16 cellular contexts compared by ENCODE assay signal in genomic region chrX:107574711-107575110, GRCh38. TPM values are rescaled to one million over a fixed set of nuclear protein-coding genes. Genes with fewer than 3 reads are reported as not detected.
DNase-seq lines count a peak whose midpoint lies in the region; ATAC-seq, FAIRE-seq and TF ChIP-seq lines count a peak whose summit lies in the region.
"Had no signal": no experiment of that assay in that cellular context is flagged by ENCODE, and none has a peak within 500 bp of the region (broad histone marks: within the 10 kb centered on the region; RNA-seq: fewer than 3 reads in every experiment).

No MANE protein-coding gene starts in this region.

- no peak overlapping the region for H4K12ac ChIP-seq in trophoblast cell (ENCODE audit: low read depth, low read length)

- H3K27me3 ChIP-seq in Panc1 (ENCODE audit: control insufficient read depth, insufficient read depth, low read length) (no peaks in the 10 kb centered on the region), endothelial cell of umbilical vein (ENCODE audit: control insufficient read depth in 2 of 2, insufficient read depth in 2 of 2, low read length in 2 of 2) (no peaks in the 10 kb centered on the region), trophoblast cell (ENCODE audit: insufficient read depth, low read length) (no peaks in the 10 kb centered on the region)
- H3K27me3 ChIP-seq: gastrocnemius medialis had no signal

- H3K36me3 ChIP-seq in Panc1 (ENCODE audit: control insufficient read depth, insufficient read depth, low read length) (no peaks in the 10 kb centered on the region), endothelial cell of umbilical vein (ENCODE audit: control insufficient read depth in 2 of 2, extremely low read depth in 1 of 2, insufficient read depth in 2 of 2, low read length in 2 of 2) (no peaks in the 10 kb centered on the region), trophoblast cell (ENCODE audit: control insufficient read depth in 1 of 2, insufficient read depth in 2 of 2, low read length in 2 of 2) (no peaks in the 10 kb centered on the region)
- H3K36me3 ChIP-seq: gastrocnemius medialis, thyroid gland had no signal

- no peak overlapping the region for H2AK5ac ChIP-seq in trophoblast cell (ENCODE audit: low read length)

- H3K79me1 ChIP-seq in trophoblast cell (ENCODE audit: low read length): peaks cover 4% of the 10 kb centered on the region

- H2AFZ ChIP-seq in endothelial cell of umbilical vein (ENCODE audit: low read depth, low read length) (peak overlapping the region; percentile 41), trophoblast cell (ENCODE audit: insufficient read depth, low read length, poor library complexity) (no peak overlapping the region)

- no peaks in the 10 kb centered on the region for H3K79me2 ChIP-seq in endothelial cell of umbilical vein (ENCODE audit: control insufficient read depth, insufficient read depth, low read length)
- no peaks in the 10 kb centered on the region for H3K79me2 ChIP-seq in trophoblast cell (ENCODE audit: control insufficient read depth, insufficient read depth, low read length, poor library complexity)

- in situ Hi-C loops in Panc1 (cut with HindIII; ENCODE audit: low pct_unique_long_range_greater_than_20kb, low sequenced_read_pairs): no loop called here

- TF ChIP-seq CTCF in Panc1 (IDR thresholded peaks at IDR 0.05): no peak
- TF ChIP-seq CTCF in endothelial cell of umbilical vein (IDR thresholded peaks at IDR 0.05; ENCODE audit: extremely low read depth in 1 of 2, insufficient read depth in 1 of 2, low read depth in 1 of 2, low read length in 2 of 2): no peak

- no peak overlapping the region for H3K4me2 ChIP-seq in endothelial cell of umbilical vein (ENCODE audit: insufficient read depth, low read length)
- H3K4me2 ChIP-seq in trophoblast cell (ENCODE audit: low read length): no peak overlapping the region

- peaks cover 8% of the 10 kb centered on the region for H3K4me1 ChIP-seq in Panc1 (ENCODE audit: control insufficient read depth, insufficient read depth, low read length)
- no peaks in the 10 kb centered on the region for H3K4me1 ChIP-seq in endothelial cell of umbilical vein (ENCODE audit: control insufficient read depth, extremely low read depth, insufficient read depth, low read length)
- peaks cover 2 to 13% of the 10 kb centered on the region in 2 experiments for H3K4me1 ChIP-seq in trophoblast cell (ENCODE audit: control insufficient read depth in 1 of 2, insufficient read depth in 2 of 2, low read length in 2 of 2)
- H3K4me1 ChIP-seq: gastrocnemius medialis, thyroid gland had no signal

- intact Hi-C loops in Panc1 (cut with micrococcal nuclease; ENCODE audit: unreplicated experiment) (no loop called here), endothelial cell of umbilical vein (cut with micrococcal nuclease) (no loop called here)

- no peak overlapping the region for H3K4me3 ChIP-seq in Panc1 (ENCODE audit: low read depth in 2 of 2, low read length in 2 of 2)
- H3K4me3 ChIP-seq in endothelial cell of umbilical vein (replicated peaks in 1 of 3; ENCODE audit: insufficient read depth in 1 of 3, low read depth in 1 of 3, low read length in 3 of 3): no peak overlapping the region
- H3K4me3 ChIP-seq in trophoblast cell (ENCODE audit: low read depth, low read length): no peak overlapping the region
- H3K4me3 ChIP-seq: gastrocnemius medialis, thyroid gland had no signal

- peak; percentile 37; the same call in 1 of the 2 replicates for ATAC-seq in Panc1
- ATAC-seq: activated T-cell treated with anti-CD3 and anti-CD28 coated beads, Interleukin-2, amount 50 U/mL, for 4 hours; effector memory CD8-positive, alpha-beta T cell; gastrocnemius medialis; naive thymus-derived CD4-positive, alpha-beta T cell had no signal

- no peak overlapping the region for H3K9ac ChIP-seq in endothelial cell of umbilical vein (replicated peaks; ENCODE audit: extremely low read depth, insufficient read depth, low read length)
- H3K9ac ChIP-seq in trophoblast cell (ENCODE audit: low read length): no peak overlapping the region

- no peak overlapping the region for H2BK12ac ChIP-seq in trophoblast cell (ENCODE audit: low read length)

- dilution Hi-C loops in endothelial cell of umbilical vein (cut with MboI; ENCODE audit: extremely low pct_ligation_motif_present, low sequenced_read_pairs): no loop called here

- FAIRE-seq in endothelial cell of umbilical vein (lab: Jason Lieb, UNC): no peak
- no peak for FAIRE-seq in HTR-8/SVneo (lab: Jason Lieb, UNC)

- H4K91ac ChIP-seq in trophoblast cell (ENCODE audit: low read depth, low read length): no peak overlapping the region

- DNase-seq in GM03348 (ENCODE audit: low spot score) (peak; percentile 30), Panc1 (ENCODE audit: low read depth, low spot score) (no peak), endothelial cell of umbilical vein (ENCODE audit: low read depth, low spot score) (no peak), trophoblast cell (peak in 1 of 2 donors; percentile 58), mucosa of gallbladder (ENCODE audit: low spot score) (no peak), HTR-8/SVneo (ENCODE audit: insufficient read length, low spot score) (no peak), NCI-H2227 (lab: John Stamatoyannopoulos, UW; ENCODE audit: unreplicated experiment) (no peak), GOT3 (lab: John Stamatoyannopoulos, UW) (no peak)
- DNase-seq: activated CD4-positive, alpha-beta T cell treated with anti-CD3 and anti-CD28 coated beads, Interleukin-2, amount 50 U/mL, for 4 hours; activated T-cell treated with anti-CD3 and anti-CD28 coated beads, Interleukin-2, amount 50 U/mL, for 4 hours; effector memory CD8-positive, alpha-beta T cell; gastrocnemius medialis; KG1; naive thymus-derived CD4-positive, alpha-beta T cell; NCI-H1417; thyroid gland had no signal

- H3K9me1 ChIP-seq in endothelial cell of umbilical vein (replicated peaks; ENCODE audit: control insufficient read depth, extremely low read depth, insufficient read depth, low read length): no peaks in the 10 kb centered on the region

- no peak overlapping the region for H4K8ac ChIP-seq in trophoblast cell (ENCODE audit: low read depth, low read length)

- H3K14ac ChIP-seq in trophoblast cell (ENCODE audit: low read length): no peak overlapping the region

- H3K27ac ChIP-seq in Panc1 (ENCODE audit: low read length) (peak overlapping the region; percentile 26), endothelial cell of umbilical vein (ENCODE audit: insufficient read depth, low read depth, low read length) (no peak overlapping the region), trophoblast cell (ENCODE audit: low read depth, low read length) (no peak overlapping the region)
- H3K27ac ChIP-seq: gastrocnemius medialis, thyroid gland had no signal

- no peak for TF ChIP-seq POLR2A in endothelial cell of umbilical vein (IDR thresholded peaks at IDR 0.05; ENCODE audit: low read depth, low read length)

- H3K9me3 ChIP-seq in Panc1 (ENCODE audit: control insufficient read depth, insufficient read depth, low read depth, low read length) (no peaks in the 10 kb centered on the region; the same call in 1 of the 2 replicates), endothelial cell of umbilical vein (replicated peaks; ENCODE audit: control insufficient read depth, insufficient read depth, low read length) (no peaks in the 10 kb centered on the region), trophoblast cell (ENCODE audit: insufficient read depth, low read depth, low read length) (no peaks in the 10 kb centered on the region)
- H3K9me3 ChIP-seq: gastrocnemius medialis, thyroid gland had no signal

- H3K4ac ChIP-seq in trophoblast cell (ENCODE audit: low read depth, low read length): no peak overlapping the region

- H2BK120ac ChIP-seq in trophoblast cell (ENCODE audit: insufficient read depth, low read length, poor library complexity): peak overlapping the region; percentile 13

- H4K20me1 ChIP-seq in endothelial cell of umbilical vein (replicated peaks; ENCODE audit: control insufficient read depth, extremely low read depth, insufficient read depth, low read length): no peaks in the 10 kb centered on the region

- CTCF ChIA-PET in Panc1 (lab: Charles Lee): no interaction called here
- CTCF ChIA-PET in endothelial cell of umbilical vein (lab: Charles Lee): no interaction called here

- no peak overlapping the region for H2BK5ac ChIP-seq in trophoblast cell (ENCODE audit: low read depth, low read length, poor library complexity)

- no peak overlapping the region for H3K18ac ChIP-seq in trophoblast cell (ENCODE audit: low read length)

- no peak overlapping the region for H3K23ac ChIP-seq in trophoblast cell (ENCODE audit: low read length)

- BruUV-seq in Panc1 (replicated peaks; lab: Mats Ljungman, UMichigan) (no TSS peak), endothelial cell of umbilical vein (replicated peaks; lab: Mats Ljungman, UMichigan) (no TSS peak)

- POLR2A ChIA-PET in Panc1 (lab: Charles Lee): no interaction called here
- POLR2A ChIA-PET in endothelial cell of umbilical vein (lab: Charles Lee): no interaction called here

TF ChIP-seq in endothelial cell of umbilical vein, 7 proteins besides CTCF, POLR2A, EP300 and RAD21:
- no peak for TF ChIP-seq FOS (IDR thresholded peaks at IDR 0.05; ENCODE audit: borderline replicate concordance, insufficient read depth, low read length)
- no peak for TF ChIP-seq GATA2 (IDR thresholded peaks at IDR 0.05; ENCODE audit: insufficient read depth, insufficient read length, low read depth, low read length)
- TF ChIP-seq JUN (IDR thresholded peaks at IDR 0.05; ENCODE audit: borderline replicate concordance, insufficient read depth, insufficient read length, low read depth): no peak
- no peak for TF ChIP-seq POLR2AphosphoS5 (IDR thresholded peaks at IDR 0.05; ENCODE audit: insufficient read depth, low read depth, low read length)
- TF ChIP-seq EZH2 (IDR thresholded peaks at IDR 0.05; ENCODE audit: borderline replicate concordance, low read depth, low read length, severe bottlenecking): no peak
- TF ChIP-seq, protein P1, sequence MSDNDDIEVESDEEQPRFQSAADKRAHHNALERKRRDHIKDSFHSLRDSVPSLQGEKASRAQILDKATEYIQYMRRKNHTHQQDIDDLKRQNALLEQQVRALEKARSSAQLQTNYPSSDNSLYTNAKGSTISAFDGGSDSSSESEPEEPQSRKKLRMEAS (IDR thresholded peaks at IDR 0.05; ENCODE audit: insufficient read depth, insufficient read length): no peak
- TF ChIP-seq MYC (IDR thresholded peaks at IDR 0.05; ENCODE audit: low read depth, low read length): no peak

RNA-seq across cellular contexts. Expression of gene PRPS1, which starts 53.6 kb away (rescaled TPM):
- total RNA-seq in Panc1 (2021; ENCODE audit: unreplicated experiment) (152 TPM), endothelial cell of umbilical vein (36.8 and 38.7 TPM in 2 replicates), mucosa of gallbladder (19.0 TPM)
- 127 TPM for polyA plus RNA-seq in Panc1 (2012; ENCODE audit: insufficient read length)
- 23.8 and 30.9 TPM in 2 replicates for polyA plus RNA-seq in endothelial cell of umbilical vein
- 31.9 and 38.3 TPM in 2 replicates for polyA plus RNA-seq in endothelial cell of umbilical vein (2011; cell fraction: cytosol; rRNA removed)
- polyA plus RNA-seq in endothelial cell of umbilical vein (2011; cell fraction: nucleus; rRNA removed): 18.5 and 19.8 TPM in 2 replicates
- polyA plus RNA-seq in endothelial cell of umbilical vein (2012): 37.5 and 46.7 TPM in 2 replicates
- 31.2 and 42.5 TPM in 2 replicates for polyA minus RNA-seq in endothelial cell of umbilical vein
- 59.0 TPM for polyA minus RNA-seq in endothelial cell of umbilical vein (2011; cell fraction: cytosol; rRNA and poly(A)+ RNA removed)
- polyA minus RNA-seq in endothelial cell of umbilical vein (2011; cell fraction: nucleus; rRNA and poly(A)+ RNA removed): 13.0 and 14.1 TPM in 2 replicates
- 12.3 and 13.8 TPM in 2 replicates for polyA plus RNA-seq in trophoblast cell (2013)
